Comparison of ENCODE assay signal across 9 cellular contexts in the genomic region with DNA sequence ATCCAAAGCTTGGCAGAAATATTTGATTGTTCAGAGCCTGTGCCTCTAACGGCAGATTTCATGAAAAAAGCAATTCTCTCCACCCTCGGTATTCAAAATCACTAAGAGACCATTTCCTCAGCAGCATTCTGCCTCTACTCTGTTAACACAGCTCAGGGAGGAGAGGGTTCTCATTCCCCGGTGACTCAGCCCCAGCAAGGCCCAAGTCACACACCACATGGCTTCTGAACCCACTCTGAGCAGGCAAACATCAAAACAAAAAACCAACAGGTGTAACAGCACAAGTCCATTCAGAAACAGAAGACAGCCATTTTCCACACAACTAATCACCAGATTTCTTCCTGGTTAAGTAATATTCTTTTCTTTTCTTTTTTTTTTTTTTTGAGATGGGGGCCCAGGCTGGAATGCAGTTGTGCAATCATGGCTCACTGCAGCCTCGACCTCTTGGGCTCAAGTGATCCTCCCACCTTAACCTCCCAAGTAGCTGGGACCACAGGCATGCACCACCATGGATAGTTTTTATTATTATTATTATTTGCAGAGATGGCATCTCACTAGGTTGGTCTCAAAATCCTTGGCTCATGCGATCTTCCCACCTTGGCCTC. TPM values are rescaled to one million over a fixed set of nuclear protein-coding genes. Genes with fewer than 3 reads are reported as not detected.
DNase-seq lines count a peak whose midpoint lies in the region; ATAC-seq and TF ChIP-seq lines count a peak whose summit lies in the region.
"Had no signal": no experiment of that assay in that cellular context is flagged by ENCODE, and none has a peak within 500 bp of the region (broad histone marks: within the 10 kb centered on the region; RNA-seq: fewer than 3 reads in every experiment).

No MANE protein-coding gene starts in this region.

- no peaks in the 10 kb centered on the region for H3K36me3 ChIP-seq in mucosa of descending colon (ENCODE audit: low read depth)
- H3K36me3 ChIP-seq: adrenal gland had no signal

- no peaks in the 10 kb centered on the region for H3K9me3 ChIP-seq in mucosa of descending colon
- H3K9me3 ChIP-seq: adrenal gland had no signal

- peak; percentile 66 for DNase-seq in Daoy (ENCODE audit: low read depth)
- peak; percentile 38 for DNase-seq in activated naive CD4-positive, alpha-beta T cell treated with anti-CD3 and anti-CD28 coated beads, Interleukin-2, amount 50 U/mL, for 16 hours
- DNase-seq in mucosa of descending colon = no peak
- DNase-seq in SHP77 treated with DMSO at 0.1 percent for 48 hours (lab: John Stamatoyannopoulos, UW) = no peak
- no peak for DNase-seq in NCI-H1105 (lab: John Stamatoyannopoulos, UW)
- DNase-seq in HPDE6-E6E7 (ENCODE audit: extremely low spot score) = no peak
- DNase-seq in NCI-H2081 (lab: John Stamatoyannopoulos, UW) = no peak

- TF ChIP-seq EP300 in Ishikawa (IDR thresholded peaks at IDR 0.05; ENCODE audit: borderline replicate concordance) = no peak

- TF ChIP-seq RAD21 in Ishikawa (IDR thresholded peaks at IDR 0.05; ENCODE audit: low read depth) = no peak

- H3K4me3 ChIP-seq in mucosa of descending colon = no peak overlapping the region
- H3K4me3 ChIP-seq: adrenal gland had no signal

- peak; percentile 34 for ATAC-seq in mucosa of descending colon

- no peak for TF ChIP-seq CTCF in mucosa of descending colon (IDR thresholded peaks at IDR 0.05)

- intact Hi-C loops in mucosa of descending colon (cut with DNase I, micrococcal nuclease) = no loop called here

- no peaks in the 10 kb centered on the region for H3K4me1 ChIP-seq in mucosa of descending colon (ENCODE audit: low read depth)
- H3K4me1 ChIP-seq: adrenal gland had no signal

TF ChIP-seq in Ishikawa, 13 proteins besides CTCF, POLR2A, EP300 and RAD21:
- TF ChIP-seq FOXM1 (IDR thresholded peaks at IDR 0.05; ENCODE audit: borderline replicate concordance, low read depth) (no peak), CEBPB (IDR thresholded peaks at IDR 0.05) (peak; percentile 69), TAF1 (IDR thresholded peaks at IDR 0.05; ENCODE audit: low read depth) (no peak)
TF ChIP-seq in Ishikawa: peak in this region for 1.

RNA-seq across cellular contexts. Expression of a gene that starts 55.4 kb away (rescaled TPM):
- total RNA-seq in Daoy (2014; rRNA removed; shearing (Covaris generic)) = 4.5 and 6.3 TPM in 2 replicates
- 10 to 100 TPM; 10.4 to 22.4 (median 13.2) TPM for total RNA-seq in mucosa of descending colon

Comparison
In these comparisons a context has a peak if more than half of its experiments do, and no peak if none do; other contexts are left out.
1. DNase-seq: peak in Daoy (single experiment) and activated naive CD4-positive, alpha-beta T cell treated with anti-CD3 and anti-CD28 coated beads, Interleukin-2, amount 50 U/mL, for 16 hours (single experiment); none in mucosa of descending colon (0 of 3), SHP77 treated with DMSO at 0.1 percent for 48 hours (single experiment), NCI-H1105 (single experiment), HPDE6-E6E7 (single experiment) and NCI-H2081 (0 of 2).